Comparison of ENCODE assay signal across 9 cellular contexts in genomic region chr3:8239718-8240698, GRCh38.
A peak's percentile ranks its signal among the peaks of the same experiment; 100 is the strongest.
DNase-seq lines count a peak whose midpoint lies in the region; ATAC-seq and TF ChIP-seq lines count a peak whose summit lies in the region.
"Had no signal": no experiment of that assay in that cellular context is flagged by ENCODE, and none has a peak within 500 bp of the region (broad histone marks: within the 10 kb centered on the region; RNA-seq: fewer than 3 reads in every experiment).

No MANE protein-coding gene starts in this region.

- DNase-seq in CD14-positive monocyte (ENCODE audit: low spot score) (no peak), NCI-H1694 treated with DMSO at 0.1 percent for 48 hours (lab: John Stamatoyannopoulos, UW) (peak; percentile 12), pulmonary artery endothelial cell (ENCODE audit: low read depth, low spot score) (peak; percentile 15), GOT3 (lab: John Stamatoyannopoulos, UW) (no peak)
- peak; percentile 1 to 8 for DNase-seq in activated CD4-positive, alpha-beta T cell treated with anti-CD3 and anti-CD28 coated beads, Interleukin-2, amount 50 U/mL, for 4 hours

- peaks cover 0 to 4% (median 1%) of the 10 kb centered on the region in 7 donors for H3K9me3 Mint-ChIP-seq in CD14-positive monocyte

- H3K27ac Mint-ChIP-seq in CD14-positive monocyte: no peak overlapping the region

- H3K4me3 ChIP-seq in gastroesophageal sphincter: no peak overlapping the region
- H3K4me3 ChIP-seq: SJSA1 had no signal

- TF ChIP-seq EP300 in gastroesophageal sphincter (IDR thresholded peaks at IDR 0.05): no peak

- WGBS in gastroesophageal sphincter (ENCODE audit: low coverage in 1 of 2), 2 donors: 55 to 64% methylated on average over 4 of the region's 4 CpGs

- H3K27ac ChIP-seq in gastroesophageal sphincter: no peak overlapping the region
- H3K27ac ChIP-seq: SJSA1 had no signal

- H3K4me1 ChIP-seq in gastroesophageal sphincter: peaks cover 0 to 34% (median 6%) of the 10 kb centered on the region in 3 donors
- H3K4me1 ChIP-seq: SJSA1 had no signal

- H3K36me3 Mint-ChIP-seq in CD14-positive monocyte: no peaks in the 10 kb centered on the region

- ATAC-seq in GM18867 (IDR thresholded peaks at IDR 0.05; ENCODE audit: unreplicated experiment) (peak; percentile 97), HG02943 (IDR thresholded peaks at IDR 0.05; ENCODE audit: low read depth, unreplicated experiment) (peak; percentile 94), gastroesophageal sphincter (no peak)

- H3K4me3 Mint-ChIP-seq in CD14-positive monocyte: no peak overlapping the region

- TF ChIP-seq CTCF in CD14-positive monocyte (IDR thresholded peaks at IDR 0.05) (peak; percentile 96), gastroesophageal sphincter (IDR thresholded peaks at IDR 0.05) (peak; percentile 38 to 69 (median 50))

- no peaks in the 10 kb centered on the region for H3K27me3 ChIP-seq in gastroesophageal sphincter
- H3K27me3 ChIP-seq: SJSA1 had no signal

- H3K9me3 ChIP-seq in gastroesophageal sphincter: peaks cover 0 to 24% (median 0%) of the 10 kb centered on the region in 3 donors
- H3K9me3 ChIP-seq: SJSA1 had no signal

- H3K4me1 Mint-ChIP-seq in CD14-positive monocyte: no peaks in the 10 kb centered on the region

- intact Hi-C loops in CD14-positive monocyte (cut with micrococcal nuclease): no loop called here

- TF ChIP-seq POLR2A in gastroesophageal sphincter (IDR thresholded peaks at IDR 0.05): no peak

- peaks cover 0 to 1% (median 1%) of the 10 kb centered on the region in 3 donors for H3K27me3 Mint-ChIP-seq in CD14-positive monocyte (ENCODE audit: low read depth in 3 of 3)

- no peaks in the 10 kb centered on the region for H3K36me3 ChIP-seq in gastroesophageal sphincter
- H3K36me3 ChIP-seq: SJSA1 had no signal

Comparison
In these comparisons a context has a peak if more than half of its experiments do, and no peak if none do; other contexts are left out.
1. DNase-seq: peak in NCI-H1694 treated with DMSO at 0.1 percent for 48 hours (single experiment), activated CD4-positive, alpha-beta T cell treated with anti-CD3 and anti-CD28 coated beads, Interleukin-2, amount 50 U/mL, for 4 hours (2 of 2) and pulmonary artery endothelial cell (single experiment); none in CD14-positive monocyte (single experiment) and GOT3 (single experiment).